In genomic region chr6:44255848-44256247, GRCh38 we compare ENCODE assay signal across 8 cellular contexts. TPM values are rescaled to one million over a fixed set of nuclear protein-coding genes. Genes with fewer than 3 reads are reported as not detected.
DNase-seq lines count a peak whose midpoint lies in the region; ATAC-seq, FAIRE-seq and TF ChIP-seq lines count a peak whose summit lies in the region.

No MANE protein-coding gene starts in this region.

- intact Hi-C loops in heart left ventricle (cut with DNase I) = loop anchor here in 5 of 10 donors (5.0 to 10.0 kb wide), 3 partner anchors 84 to 161 kb away; no protein-coding TSS in a partner anchor

- H3K4me2 ChIP-seq in Karpas-422 (ENCODE audit: low read depth, low read length, poor library complexity, severe bottlenecking) = peak overlapping the region; percentile 95

- H3K4me3 ChIP-seq in BJ (ENCODE audit: low read depth, low read length) (peak overlapping the region; percentile 81), Karpas-422 (ENCODE audit: low read length) (peak overlapping the region; percentile 96), brain microvascular endothelial cell (ENCODE audit: low read depth, low read length) (peak overlapping the region; percentile 81), heart left ventricle (peak overlapping the region in 6 of 12 donors; percentile 60 to 99 (median 94))

- H3K27ac ChIP-seq in Karpas-422 (ENCODE audit: low read length) (peak overlapping the region; percentile 48), brain microvascular endothelial cell (no peak overlapping the region), heart left ventricle (peak overlapping the region in 6 of 12 donors; percentile 86 to 96 (median 94))

- TF ChIP-seq POLR2A in heart left ventricle (IDR thresholded peaks at IDR 0.05) = no peak

- peaks cover 58% of the 10 kb centered on the region for H3K4me1 ChIP-seq in Karpas-422 (ENCODE audit: low read length)
- peaks cover 3 to 61% (median 25%) of the 10 kb centered on the region in 12 donors for H3K4me1 ChIP-seq in heart left ventricle

- WGBS in heart left ventricle, 4 donors = 42 to 59% (median 49%) methylated on average over 2 of the region's 2 CpGs

- in situ Hi-C loops in brain microvascular endothelial cell (cut with HindIII; ENCODE audit: low pct_ligation_motif_present, low sequenced_read_pairs) = no loop called here

- peak overlapping the region; percentile 59 to 92 (median 89) for H3K4me3 Mint-ChIP-seq in naive B cell

- peaks cover 0 to 2% (median 0%) of the 10 kb centered on the region in 7 donors for H3K9me3 Mint-ChIP-seq in naive B cell

- H2AFZ ChIP-seq in Karpas-422 (ENCODE audit: low read length) = no peak overlapping the region

- no peak for ATAC-seq in naive B cell (ENCODE audit: low read depth in 2 of 2)
- ATAC-seq in HG03175 (IDR thresholded peaks at IDR 0.05; ENCODE audit: unreplicated experiment) = no peak
- ATAC-seq in heart left ventricle = no peak

- no peaks in the 10 kb centered on the region for H3K27me3 Mint-ChIP-seq in naive B cell

- H3K9ac ChIP-seq in Karpas-422 (ENCODE audit: low read length) = peak overlapping the region; percentile 92

- DNase-seq in BJ (ENCODE audit: low read depth) = no peak
- peak; percentile 69 for DNase-seq in Karpas-422
- no peak for DNase-seq in brain microvascular endothelial cell
- DNase-seq in naive B cell = no peak
- no peak for DNase-seq in GM19239 (ENCODE audit: insufficient read length, low spot score)
- DNase-seq in heart left ventricle = no peak
- DNase-seq in islet precursor cell = no peak

- TF ChIP-seq CTCF in BJ (IDR thresholded peaks at IDR 0.05; ENCODE audit: insufficient read depth, low read depth, low read length) = no peak
- no peak for TF ChIP-seq CTCF in brain microvascular endothelial cell (IDR thresholded peaks at IDR 0.05; ENCODE audit: low read depth, low read length, missing control alignments)
- no peak for TF ChIP-seq CTCF in heart left ventricle (IDR thresholded peaks at IDR 0.05)

- POLR2A ChIA-PET in BJ (lab: Charles Lee) = interaction anchor here (2.3 kb wide), 1 partner anchor 9 kb away, joined by 18 read pairs; the partner anchor contains the start of gene HSP90AB1

- CTCF ChIA-PET in BJ (lab: Yijun Ruan, JAX) = interaction anchor here (0.8 to 4.1 kb wide), 10 partner anchors 9 to 159 kb away, joined by 3 to 27 read pairs (median 7); partner anchors contain the start of genes AARS2 and HSP90AB1

- peak overlapping the region in 5 of 6 donors; percentile 92 to 98 (median 94) for H3K27ac Mint-ChIP-seq in naive B cell

- FAIRE-seq in GM19239 (lab: Jason Lieb, UNC) = no peak

- peaks cover 33% of the 10 kb centered on the region for H3K36me3 ChIP-seq in BJ (ENCODE audit: control insufficient read depth, insufficient read depth, low read length)
- peaks cover 38% of the 10 kb centered on the region for H3K36me3 ChIP-seq in Karpas-422 (ENCODE audit: insufficient read depth, low read length)
- H3K36me3 ChIP-seq in brain microvascular endothelial cell (replicated peaks) = peaks cover 54% of the 10 kb centered on the region
- peaks cover 5 to 76% (median 57%) of the 10 kb centered on the region in 9 donors for H3K36me3 ChIP-seq in heart left ventricle

- H3K27me3 ChIP-seq in BJ (ENCODE audit: control insufficient read depth, insufficient read depth, low read length) (no peaks in the 10 kb centered on the region), Karpas-422 (ENCODE audit: low read length) (no peaks in the 10 kb centered on the region), brain microvascular endothelial cell (replicated peaks) (no peaks in the 10 kb centered on the region), heart left ventricle (no peaks in the 10 kb centered on the region)

- H3K79me2 ChIP-seq in Karpas-422 (ENCODE audit: low read length) = peaks cover 10% of the 10 kb centered on the region

- H3K36me3 Mint-ChIP-seq in naive B cell = peaks cover 26 to 49% of the 10 kb centered on the region in 2 donors

- H3K9me3 ChIP-seq in Karpas-422 (ENCODE audit: low read length) = no peaks in the 10 kb centered on the region
- H3K9me3 ChIP-seq in heart left ventricle = no peaks in the 10 kb centered on the region

- H3K9me2 ChIP-seq in Karpas-422 (replicated peaks; ENCODE audit: insufficient read depth, low read length) = no peaks in the 10 kb centered on the region

- peaks cover 70 to 82% (median 78%) of the 10 kb centered on the region in 3 donors for H3K4me1 Mint-ChIP-seq in naive B cell

- H4K20me1 ChIP-seq in Karpas-422 (ENCODE audit: insufficient read depth, low read depth, low read length) = peaks cover 18% of the 10 kb centered on the region

RNA-seq across cellular contexts. Expression of gene SLC35B2, which starts 1.5 kb away (rescaled TPM):
- polyA plus RNA-seq in BJ (2011; rRNA removed) (104 and 145 TPM in 2 replicates), naive B cell (ENCODE audit: low read depth in 6 of 6) (10 to 100 TPM; 24.2 to 38.6 (median 27.2) TPM), heart left ventricle (10 to 100 TPM; 10.2 to 36.7 TPM)
- polyA minus RNA-seq in BJ (2011; rRNA and poly(A)+ RNA removed) = 36.7 and 58.8 TPM in 2 replicates
- total RNA-seq in Karpas-422 (2014; rRNA removed; shearing (Covaris generic); ENCODE audit: low replicate concordance) = 30.0 and 49.9 TPM in 2 replicates
- total RNA-seq in heart left ventricle = 10 to 100 TPM; 18.1 to 35.6 (median 26.4) TPM

RNA-seq across cellular contexts. Expression of gene HSP90AB1, which starts 8.9 kb away (rescaled TPM):
- 578 and 615 TPM in 2 replicates for polyA plus RNA-seq in BJ (2011; rRNA removed)
- 293 and 453 TPM in 2 replicates for polyA minus RNA-seq in BJ (2011; rRNA and poly(A)+ RNA removed)
- total RNA-seq in Karpas-422 (2014; rRNA removed; shearing (Covaris generic); ENCODE audit: low replicate concordance) = 474 and 539 TPM in 2 replicates
- 100 to 1,000 TPM; 420 to 486 (median 447) TPM for polyA plus RNA-seq in naive B cell (ENCODE audit: low read depth in 6 of 6)
- 1,000 to 10,000 TPM in 2 of 9 donors, 100 to 1,000 TPM in 7; 725 to 1,040 (median 857) TPM for total RNA-seq in heart left ventricle
- 100 to 1,000 TPM; 375 to 959 TPM for polyA plus RNA-seq in heart left ventricle

RNA-seq across cellular contexts. Expression of gene NFKBIE, which starts 9.5 kb away (rescaled TPM):
- 6.2 and 8.0 TPM in 2 replicates for polyA plus RNA-seq in BJ (2011; rRNA removed)
- 2.7 and 4.6 TPM in 2 replicates for polyA minus RNA-seq in BJ (2011; rRNA and poly(A)+ RNA removed)
- total RNA-seq in Karpas-422 (2014; rRNA removed; shearing (Covaris generic); ENCODE audit: low replicate concordance) = 22.2 and 26.1 TPM in 2 replicates
- polyA plus RNA-seq in naive B cell (ENCODE audit: low read depth in 6 of 6) = 10 to 100 TPM; 22.1 to 30.8 (median 27.9) TPM
- total RNA-seq in heart left ventricle = 10 to 100 TPM in 1 of 9 donors, 1 to 10 TPM in 8; 2.5 to 13.1 (median 3.8) TPM
- 1 to 10 TPM; 4.0 to 5.8 TPM for polyA plus RNA-seq in heart left ventricle

RNA-seq across cellular contexts. Expression of gene TMEM151B, which starts 14.4 kb away (rescaled TPM):
- polyA plus RNA-seq in BJ (2011; rRNA removed) (not detected in 2 replicates), naive B cell (ENCODE audit: low read depth in 6 of 6) (not detected), heart left ventricle (1 to 10 TPM in 1 of 2 donors, under 1 TPM in 1; 0.37 to 1.4 TPM)
- not detected in 2 replicates for polyA minus RNA-seq in BJ (2011; rRNA and poly(A)+ RNA removed)
- total RNA-seq in Karpas-422 (2014; rRNA removed; shearing (Covaris generic); ENCODE audit: low replicate concordance) = 0.04 and 0.18 TPM in 2 replicates
- total RNA-seq in heart left ventricle = 1 to 10 TPM in 1 of 9 donors, under 1 TPM in 4, not detected in 4; 0.21 to 5.3 (median 0.45) TPM

RNA-seq across cellular contexts. Expression of gene SLC29A1, which starts 32.5 kb away (rescaled TPM):
- polyA plus RNA-seq in BJ (2011; rRNA removed) (25.7 and 34.1 TPM in 2 replicates), naive B cell (ENCODE audit: low read depth in 6 of 6) (1 to 10 TPM in 3 of 6 donors, under 1 TPM in 3; 0.15 to 3.1 (median 0.99) TPM), heart left ventricle (10 to 100 TPM; 48.0 to 77.5 TPM)
- 18.4 and 32.0 TPM in 2 replicates for polyA minus RNA-seq in BJ (2011; rRNA and poly(A)+ RNA removed)
- total RNA-seq in Karpas-422 (2014; rRNA removed; shearing (Covaris generic); ENCODE audit: low replicate concordance) = 26.9 and 29.3 TPM in 2 replicates
- 100 to 1,000 TPM in 8 of 9 donors, 10 to 100 TPM in 1; 94.9 to 319 (median 136) TPM for total RNA-seq in heart left ventricle
